Comparison of ENCODE assay signal across 14 cellular contexts in genomic region chr1:227388214-227388613, GRCh38.
A peak's percentile ranks its signal among the peaks of the same experiment; 100 is the strongest.
DNase-seq lines count a peak whose midpoint lies in the region; ATAC-seq and TF ChIP-seq lines count a peak whose summit lies in the region.
"Had no signal": no experiment of that assay in that cellular context is flagged by ENCODE, and none has a peak within 500 bp of the region (broad histone marks: within the 10 kb centered on the region; RNA-seq: fewer than 3 reads in every experiment).

No MANE protein-coding gene starts in this region.

- intact Hi-C loops in CD8-positive, alpha-beta T cell (cut with DNase I, micrococcal nuclease) = no loop called here
- intact Hi-C loops in activated T-helper 2 cell treated with anti-CD3 and anti-CD28 coated beads, Interferon-gamma antibody, Interleukin-2, Interleukin-4, amounts not matched to agents 10 μg/mL and 5 μg/mL and 100 μg/mL, durations not matched to agents 14 hours and 24 hours and 36 hours (cut with micrococcal nuclease) = no loop called here

- H3K9me3 ChIP-seq in SK-N-MC (ENCODE audit: low read depth, low read length) = no peaks in the 10 kb centered on the region
- no peaks in the 10 kb centered on the region for H3K9me3 ChIP-seq in CD8-positive, alpha-beta T cell (ENCODE audit: low read length)
- H3K9me3 ChIP-seq: Caco-2 had no signal

- peak overlapping the region; percentile 39; the same call in 1 of the 2 replicates for H3K27ac ChIP-seq in SK-N-MC
- no peak overlapping the region for H3K27ac ChIP-seq in CD8-positive, alpha-beta T cell (ENCODE audit: low read depth, low read length)

- H3K4me3 Mint-ChIP-seq in CD8-positive, alpha-beta T cell = no peak overlapping the region
- no peak overlapping the region for H3K4me3 Mint-ChIP-seq in activated T-helper 2 cell treated with anti-CD3 and anti-CD28 coated beads, Interferon-gamma antibody, Interleukin-2, Interleukin-4, amounts not matched to agents 10 μg/mL and 5 μg/mL and 100 μg/mL, durations not matched to agents 14 hours and 24 hours and 36 hours (ENCODE audit: low read depth)
- H3K4me3 Mint-ChIP-seq: CD14-positive monocyte; CD8-positive, alpha-beta memory T cell had no signal

- DNase-seq in HT-29 (ENCODE audit: low spot score) (peak; percentile 31), SK-N-MC (ENCODE audit: low read depth, low spot score) (peak; percentile 6), fibroblast of villous mesenchyme (ENCODE audit: low read depth) (peak; percentile 34), hepatic stellate cell (ENCODE audit: low spot score) (no peak)
- DNase-seq in CD8-positive, alpha-beta T cell = no peak
- no peak for DNase-seq in activated T-helper 2 cell treated with anti-CD3 and anti-CD28 coated beads, Interferon-gamma antibody, Interleukin-2, Interleukin-4, amounts not matched to agents 10 μg/mL and 5 μg/mL and 100 μg/mL, durations not matched to agents 14 hours and 24 hours and 36 hours (ENCODE audit: low spot score)
- DNase-seq: CD8-positive, alpha-beta memory T cell; DND-41; GDM1; HCEC 1CT had no signal

- H3K27ac Mint-ChIP-seq in CD8-positive, alpha-beta T cell = no peak overlapping the region
- no peak overlapping the region for H3K27ac Mint-ChIP-seq in activated T-helper 2 cell treated with anti-CD3 and anti-CD28 coated beads, Interferon-gamma antibody, Interleukin-2, Interleukin-4, amounts not matched to agents 10 μg/mL and 5 μg/mL and 100 μg/mL, durations not matched to agents 14 hours and 24 hours and 36 hours
- H3K27ac Mint-ChIP-seq: CD14-positive monocyte; CD8-positive, alpha-beta memory T cell had no signal

- H3K4me3 ChIP-seq in SK-N-MC = 0 out of 2 replicates have a peak overlapping the region, but pooled peaks have one; percentile 4
- no peak overlapping the region for H3K4me3 ChIP-seq in fibroblast of villous mesenchyme (ENCODE audit: low read depth, low read length)
- no peak overlapping the region for H3K4me3 ChIP-seq in CD8-positive, alpha-beta T cell (ENCODE audit: low read depth, low read length)

- TF ChIP-seq CTCF in fibroblast of villous mesenchyme (IDR thresholded peaks at IDR 0.05; ENCODE audit: insufficient read depth, low read depth, low read length) = no peak
- TF ChIP-seq CTCF in CD8-positive, alpha-beta T cell (IDR thresholded peaks at IDR 0.05) = no peak

- no peaks in the 10 kb centered on the region for H3K36me3 Mint-ChIP-seq in CD8-positive, alpha-beta T cell
- H3K36me3 Mint-ChIP-seq in activated T-helper 2 cell treated with anti-CD3 and anti-CD28 coated beads, Interferon-gamma antibody, Interleukin-2, Interleukin-4, amounts not matched to agents 10 μg/mL and 5 μg/mL and 100 μg/mL, durations not matched to agents 14 hours and 24 hours and 36 hours (ENCODE audit: low read depth) = no peaks in the 10 kb centered on the region
- H3K36me3 Mint-ChIP-seq: CD14-positive monocyte; CD8-positive, alpha-beta memory T cell had no signal

- no peaks in the 10 kb centered on the region for H3K27me3 ChIP-seq in CD8-positive, alpha-beta T cell (ENCODE audit: insufficient read depth, low read length)

- no peak for ATAC-seq in GM18861 (IDR thresholded peaks at IDR 0.05; ENCODE audit: unreplicated experiment)
- ATAC-seq in CD8-positive, alpha-beta T cell = no peak
- ATAC-seq: HepG2 had no signal

- H3K9ac ChIP-seq in SK-N-MC (ENCODE audit: insufficient read length) = no peak overlapping the region

- POLR2A ChIA-PET in CD8-positive, alpha-beta T cell (lab: Charles Lee) = interaction anchor here (0.6 kb wide), 1 partner anchor 446 kb away, joined by 3 read pairs; no protein-coding TSS in a partner anchor

- no peaks in the 10 kb centered on the region for H3K36me3 ChIP-seq in SK-N-MC (ENCODE audit: insufficient read depth, low read length)
- H3K36me3 ChIP-seq in CD8-positive, alpha-beta T cell (ENCODE audit: insufficient read depth, low read length) = no peaks in the 10 kb centered on the region

- CTCF ChIA-PET in CD8-positive, alpha-beta T cell (lab: Charles Lee) = no interaction called here

- no peaks in the 10 kb centered on the region for H3K4me1 ChIP-seq in CD8-positive, alpha-beta T cell (ENCODE audit: insufficient read depth, low read length)

- H3K4me1 Mint-ChIP-seq in CD8-positive, alpha-beta T cell (ENCODE audit: low read depth) = no peaks in the 10 kb centered on the region
- H3K4me1 Mint-ChIP-seq in activated T-helper 2 cell treated with anti-CD3 and anti-CD28 coated beads, Interferon-gamma antibody, Interleukin-2, Interleukin-4, amounts not matched to agents 10 μg/mL and 5 μg/mL and 100 μg/mL, durations not matched to agents 14 hours and 24 hours and 36 hours (ENCODE audit: low read depth) = no peaks in the 10 kb centered on the region
- H3K4me1 Mint-ChIP-seq: CD14-positive monocyte; CD8-positive, alpha-beta memory T cell had no signal

- no peaks in the 10 kb centered on the region for H3K9me3 Mint-ChIP-seq in CD8-positive, alpha-beta T cell
- H3K9me3 Mint-ChIP-seq in activated T-helper 2 cell treated with anti-CD3 and anti-CD28 coated beads, Interferon-gamma antibody, Interleukin-2, Interleukin-4, amounts not matched to agents 10 μg/mL and 5 μg/mL and 100 μg/mL, durations not matched to agents 14 hours and 24 hours and 36 hours = peaks cover 3% of the 10 kb centered on the region

- H3K27me3 Mint-ChIP-seq in CD8-positive, alpha-beta T cell (ENCODE audit: low read depth) = peaks cover 5% of the 10 kb centered on the region
- H3K27me3 Mint-ChIP-seq in activated T-helper 2 cell treated with anti-CD3 and anti-CD28 coated beads, Interferon-gamma antibody, Interleukin-2, Interleukin-4, amounts not matched to agents 10 μg/mL and 5 μg/mL and 100 μg/mL, durations not matched to agents 14 hours and 24 hours and 36 hours (ENCODE audit: low read depth) = peaks cover 2% of the 10 kb centered on the region

Comparison
In these comparisons a context has a peak if more than half of its experiments do, and no peak if none do; other contexts are left out.
1. DNase-seq: peak in HT-29 (single experiment), SK-N-MC (single experiment) and fibroblast of villous mesenchyme (single experiment); none in hepatic stellate cell (single experiment), CD8-positive, alpha-beta T cell (0 of 7) and activated T-helper 2 cell treated with anti-CD3 and anti-CD28 coated beads, Interferon-gamma antibody, Interleukin-2, Interleukin-4, amounts not matched to agents 10 μg/mL and 5 μg/mL and 100 μg/mL, durations not matched to agents 14 hours and 24 hours and 36 hours (single experiment).